Comparison of ENCODE assay signal across 20 cellular contexts in the genomic region with DNA sequence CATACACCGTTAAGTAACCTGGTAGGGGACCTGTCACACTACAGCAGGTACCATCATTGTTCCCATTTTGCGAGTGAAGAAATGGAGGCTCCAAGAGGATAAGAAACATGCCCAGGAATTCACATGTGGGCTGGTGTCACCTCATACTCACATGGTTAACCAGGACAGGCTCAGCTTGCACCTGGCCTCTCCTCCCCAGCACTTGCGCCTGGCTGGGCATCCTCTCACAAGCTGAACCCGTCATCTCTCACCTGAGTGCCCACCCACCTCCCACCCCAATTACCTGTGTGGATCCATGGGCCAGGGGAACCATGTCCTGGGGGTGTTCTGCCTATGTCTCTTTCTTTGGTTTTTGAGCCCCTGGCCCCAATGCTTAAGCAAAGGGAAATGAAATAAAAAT. TPM values are rescaled to one million over a fixed set of nuclear protein-coding genes. Genes with fewer than 3 reads are reported as not detected.
DNase-seq lines count a peak whose midpoint lies in the region; ATAC-seq and TF ChIP-seq lines count a peak whose summit lies in the region.
"Had no signal": no experiment of that assay in that cellular context is flagged by ENCODE, and none has a peak within 500 bp of the region (broad histone marks: within the 10 kb centered on the region; RNA-seq: fewer than 3 reads in every experiment).

No MANE protein-coding gene starts in this region.

- peak overlapping the region in 1 of 4 donors; percentile 18 for H3K4me3 ChIP-seq in esophagus squamous epithelium
- peak overlapping the region; percentile 55 for H3K4me3 ChIP-seq in lower lobe of right lung
- H3K4me3 ChIP-seq in upper lobe of left lung, result peak overlapping the region in 3 of 4 donors; percentile 35 to 55 (median 48)
- H3K4me3 ChIP-seq: A549, GM23248, HAP-1 had no signal

- H3K27me3 ChIP-seq in esophagus squamous epithelium (no peaks in the 10 kb centered on the region), lower lobe of right lung (ENCODE audit: low read depth) (no peaks in the 10 kb centered on the region), upper lobe of left lung (no peaks in the 10 kb centered on the region)

- H3K27ac ChIP-seq in esophagus squamous epithelium (peak overlapping the region in 3 of 4 donors; percentile 4 to 66 (median 25)), lower lobe of right lung (peak overlapping the region; percentile 84), upper lobe of left lung (peak overlapping the region; percentile 77 to 88 (median 80))
- H3K27ac ChIP-seq: 22Rv1, A549, C4-2B, GM23248 had no signal

- TF ChIP-seq CTCF in esophagus squamous epithelium (IDR thresholded peaks at IDR 0.05) (no peak), lower lobe of right lung (IDR thresholded peaks at IDR 0.05) (no peak), upper lobe of left lung (IDR thresholded peaks at IDR 0.05) (no peak)

- no peak for TF ChIP-seq POLR2A in esophagus squamous epithelium (IDR thresholded peaks at IDR 0.05)
- TF ChIP-seq POLR2A in upper lobe of left lung (IDR thresholded peaks at IDR 0.05), result peak in 1 of 4 donors; percentile 22

- peaks cover 0 to 6% (median 0%) of the 10 kb centered on the region in 3 donors for H3K9me3 ChIP-seq in esophagus squamous epithelium
- H3K9me3 ChIP-seq in lower lobe of right lung, result peaks cover 6% of the 10 kb centered on the region
- no peaks in the 10 kb centered on the region for H3K9me3 ChIP-seq in upper lobe of left lung
- H3K9me3 ChIP-seq: HAP-1 had no signal

- no peak for DNase-seq in activated naive CD4-positive, alpha-beta T cell treated with anti-CD3 and anti-CD28 coated beads, Interleukin-2, amount 10 ng/mL, durations not matched to agents 7 days and 5 days
- DNase-seq in esophagus squamous epithelium (lab: John Stamatoyannopoulos, UW) (no peak), lower lobe of right lung (no peak), upper lobe of left lung (peak in 1 of 2 donors; percentile 40), GM19238 (ENCODE audit: insufficient read length, low spot score) (no peak), NCI-H2107 (lab: John Stamatoyannopoulos, UW) (no peak)
- DNase-seq: AML-193; CD4-positive, alpha-beta T cell; DMS53; DND-41; EL had no signal

- H3K4me1 ChIP-seq in esophagus squamous epithelium, result peaks cover 0 to 42% (median 4%) of the 10 kb centered on the region in 3 donors
- H3K4me1 ChIP-seq in lower lobe of right lung, result peaks cover 26% of the 10 kb centered on the region
- H3K4me1 ChIP-seq in upper lobe of left lung, result peaks cover 0 to 31% (median 10%) of the 10 kb centered on the region in 4 donors
- H3K4me1 ChIP-seq: HAP-1 had no signal

- WGBS in esophagus squamous epithelium, 2 donors, result 76 to 97% methylated on average over 4 of the region's 4 CpGs
- WGBS in upper lobe of left lung, 2 donors, result 77 to 82% methylated on average over 4 of the region's 4 CpGs

- intact Hi-C loops in esophagus squamous epithelium (cut with DNase I) (no loop called here), lower lobe of right lung (cut with DNase I) (no loop called here)

- H3K36me3 ChIP-seq in esophagus squamous epithelium (peaks cover 8 to 15% (median 9%) of the 10 kb centered on the region in 3 donors), lower lobe of right lung (peaks cover 13% of the 10 kb centered on the region), upper lobe of left lung (peaks cover 0 to 11% (median 8%) of the 10 kb centered on the region in 4 donors)

- H3K27ac Mint-ChIP-seq in activated naive CD4-positive, alpha-beta T cell treated with anti-CD3 and anti-CD28 coated beads, Interleukin-2, amount 50 U/mL, for 24 hours, result peak overlapping the region; percentile 59
- H3K27ac Mint-ChIP-seq in activated naive CD4-positive, alpha-beta T cell treated with anti-CD3 and anti-CD28 coated beads, Interleukin-2, amount 10 ng/mL, durations not matched to agents 7 days and 5 days, result no peak overlapping the region
- no peak overlapping the region for H3K27ac Mint-ChIP-seq in stimulated activated memory B cell treated with anti-CD40 and anti-IgM and Interleukin-4, amounts not matched to agents 10 μg/mL and 1 μg/mL and 100 μg/mL, for 72 hours
- H3K27ac Mint-ChIP-seq: CD4-positive, alpha-beta T cell had no signal

- H3K4me3 Mint-ChIP-seq in activated naive CD4-positive, alpha-beta T cell treated with anti-CD3 and anti-CD28 coated beads, Interleukin-2, amount 50 U/mL, for 24 hours, result no peak overlapping the region
- no peak overlapping the region for H3K4me3 Mint-ChIP-seq in activated naive CD4-positive, alpha-beta T cell treated with anti-CD3 and anti-CD28 coated beads, Interleukin-2, amount 10 ng/mL, durations not matched to agents 7 days and 5 days
- no peak overlapping the region for H3K4me3 Mint-ChIP-seq in stimulated activated memory B cell treated with anti-CD40 and anti-IgM and Interleukin-4, amounts not matched to agents 10 μg/mL and 1 μg/mL and 100 μg/mL, for 72 hours
- H3K4me3 Mint-ChIP-seq: CD4-positive, alpha-beta T cell had no signal

- peaks cover 7% of the 10 kb centered on the region for H3K4me1 Mint-ChIP-seq in activated naive CD4-positive, alpha-beta T cell treated with anti-CD3 and anti-CD28 coated beads, Interleukin-2, amount 50 U/mL, for 24 hours
- H3K4me1 Mint-ChIP-seq in activated naive CD4-positive, alpha-beta T cell treated with anti-CD3 and anti-CD28 coated beads, Interleukin-2, amount 10 ng/mL, durations not matched to agents 7 days and 5 days, result no peaks in the 10 kb centered on the region
- no peaks in the 10 kb centered on the region for H3K4me1 Mint-ChIP-seq in stimulated activated memory B cell treated with anti-CD40 and anti-IgM and Interleukin-4, amounts not matched to agents 10 μg/mL and 1 μg/mL and 100 μg/mL, for 72 hours

- TF ChIP-seq EP300 in upper lobe of left lung (IDR thresholded peaks at IDR 0.05), result no peak

- ATAC-seq in lower lobe of right lung, result no peak
- ATAC-seq in upper lobe of left lung (ENCODE audit: low FRiP score in 2 of 2), result no peak
- ATAC-seq in stimulated activated memory B cell treated with anti-CD40 and anti-IgM and Interleukin-4, amounts not matched to agents 10 μg/mL and 1 μg/mL and 100 μg/mL, for 72 hours, result no peak
- ATAC-seq: A549 had no signal

- peaks cover 13% of the 10 kb centered on the region for H3K36me3 Mint-ChIP-seq in activated naive CD4-positive, alpha-beta T cell treated with anti-CD3 and anti-CD28 coated beads, Interleukin-2, amount 50 U/mL, for 24 hours
- peaks cover 19% of the 10 kb centered on the region for H3K36me3 Mint-ChIP-seq in activated naive CD4-positive, alpha-beta T cell treated with anti-CD3 and anti-CD28 coated beads, Interleukin-2, amount 10 ng/mL, durations not matched to agents 7 days and 5 days
- peaks cover 36% of the 10 kb centered on the region for H3K36me3 Mint-ChIP-seq in stimulated activated memory B cell treated with anti-CD40 and anti-IgM and Interleukin-4, amounts not matched to agents 10 μg/mL and 1 μg/mL and 100 μg/mL, for 72 hours

- H3K27me3 Mint-ChIP-seq in activated naive CD4-positive, alpha-beta T cell treated with anti-CD3 and anti-CD28 coated beads, Interleukin-2, amount 50 U/mL, for 24 hours, result no peaks in the 10 kb centered on the region
- peaks cover 28% of the 10 kb centered on the region for H3K27me3 Mint-ChIP-seq in activated naive CD4-positive, alpha-beta T cell treated with anti-CD3 and anti-CD28 coated beads, Interleukin-2, amount 10 ng/mL, durations not matched to agents 7 days and 5 days
- H3K27me3 Mint-ChIP-seq in stimulated activated memory B cell treated with anti-CD40 and anti-IgM and Interleukin-4, amounts not matched to agents 10 μg/mL and 1 μg/mL and 100 μg/mL, for 72 hours, result peaks cover 6% of the 10 kb centered on the region
- H3K27me3 Mint-ChIP-seq: CD4-positive, alpha-beta T cell had no signal

- H3K9me3 Mint-ChIP-seq in activated naive CD4-positive, alpha-beta T cell treated with anti-CD3 and anti-CD28 coated beads, Interleukin-2, amount 50 U/mL, for 24 hours, result no peaks in the 10 kb centered on the region
- H3K9me3 Mint-ChIP-seq in activated naive CD4-positive, alpha-beta T cell treated with anti-CD3 and anti-CD28 coated beads, Interleukin-2, amount 10 ng/mL, durations not matched to agents 7 days and 5 days, result peaks cover 3% of the 10 kb centered on the region
- H3K9me3 Mint-ChIP-seq in stimulated activated memory B cell treated with anti-CD40 and anti-IgM and Interleukin-4, amounts not matched to agents 10 μg/mL and 1 μg/mL and 100 μg/mL, for 72 hours, result peaks cover 8% of the 10 kb centered on the region

- CTCF ChIA-PET in activated naive CD4-positive, alpha-beta T cell treated with anti-CD3 and anti-CD28 coated beads, Interleukin-2, amount 10 ng/mL, durations not matched to agents 7 days and 5 days (lab: Charles Lee), result no interaction called here

RNA-seq across cellular contexts. Expression of a gene that starts 1.5 kb away (rescaled TPM):
- total RNA-seq in esophagus squamous epithelium, result 10 to 100 TPM in 1 of 4 donors, 1 to 10 TPM in 3; 2.0 to 31.7 (median 6.4) TPM
- 351 TPM for total RNA-seq in lower lobe of right lung
- 100 to 1,000 TPM in 5 of 6 donors, 10 to 100 TPM in 1; 80.7 to 511 (median 229) TPM for total RNA-seq in upper lobe of left lung
- total RNA-seq: CD4-positive, alpha-beta T cell; G401; GM23248; H4 had no signal

RNA-seq across cellular contexts. Expression of a gene that starts 10.3 kb away (rescaled TPM):
- total RNA-seq in esophagus squamous epithelium, result 1 to 10 TPM in 2 of 4 donors, under 1 TPM in 2; 0.21 to 8.3 (median 2.4) TPM
- 5.3 TPM for total RNA-seq in lower lobe of right lung
- 10 to 100 TPM in 2 of 6 donors, 1 to 10 TPM in 4; 1.8 to 38.8 (median 5.0) TPM for total RNA-seq in upper lobe of left lung
- total RNA-seq: CD4-positive, alpha-beta T cell; G401; GM23248; H4 had no signal

RNA-seq across cellular contexts. Expression of a gene that starts 16.5 kb away (rescaled TPM):
- total RNA-seq in esophagus squamous epithelium (10 to 100 TPM; 23.5 to 61.9 (median 33.0) TPM), lower lobe of right lung (33.0 TPM), upper lobe of left lung (10 to 100 TPM; 23.0 to 56.6 (median 29.5) TPM)

RNA-seq across cellular contexts. Expression of a gene that starts 22.5 kb away (rescaled TPM):
- total RNA-seq in esophagus squamous epithelium (10 to 100 TPM; 10.3 to 26.7 (median 12.4) TPM), lower lobe of right lung (37.1 TPM), upper lobe of left lung (10 to 100 TPM; 10.1 to 47.6 (median 27.6) TPM)

RNA-seq across cellular contexts. Expression of a gene that starts 46.2 kb away (rescaled TPM):
- total RNA-seq in esophagus squamous epithelium (100 to 1,000 TPM; 131 to 261 (median 140) TPM), lower lobe of right lung (80.9 TPM), upper lobe of left lung (100 to 1,000 TPM in 5 of 6 donors, 10 to 100 TPM in 1; 75.4 to 147 (median 111) TPM)

Comparison
In these comparisons a context has a peak if more than half of its experiments do, and no peak if none do; other contexts are left out.
1. H3K27ac ChIP-seq: peak in every context shown above with its lines; median percentile 84 in lower lobe of right lung; 80 in upper lobe of left lung; 25 in esophagus squamous epithelium.